Comparison of ENCODE assay signal across 1 cellular context in genomic region chr6:99416892-99417767, GRCh38.
TF ChIP-seq lines count a peak whose summit lies in the region.

No MANE protein-coding gene starts in this region.

TF ChIP-seq in WTC11, 78 proteins besides CTCF, POLR2A, EP300 and RAD21 (continued from another document):
- TF ChIP-seq E2F5 (CRISPR knock-in tag; IDR thresholded peaks at IDR 0.05) (no peak), ATF6 (CRISPR knock-in tag; IDR thresholded peaks at IDR 0.05) (no peak), NFYB (CRISPR knock-in tag; conservative IDR thresholded peaks at IDR 0.05; ENCODE audit: low read depth) (no peak), ETV6 (CRISPR knock-in tag; IDR thresholded peaks at IDR 0.05) (no peak)
